In genomic region chr11:118488480-118489109, GRCh38 we compare ENCODE assay signal across 8 cellular contexts. TPM values are rescaled to one million over a fixed set of nuclear protein-coding genes. Genes with fewer than 3 reads are reported as not detected.
DNase-seq lines count a peak whose midpoint lies in the region; ATAC-seq and TF ChIP-seq lines count a peak whose summit lies in the region.

No MANE protein-coding gene starts in this region.

- no peak for ATAC-seq in HG03039 (IDR thresholded peaks at IDR 0.05; ENCODE audit: unreplicated experiment)

- H3K4me1 ChIP-seq in HEK293 (ENCODE audit: control insufficient read depth, insufficient read depth, low read length) = no peaks in the 10 kb centered on the region

- POLR2A ChIA-PET in HEK293 (lab: Yijun Ruan, JAX) = no interaction called here

- no peaks in the 10 kb centered on the region for H3K9me3 ChIP-seq in HEK293 (ENCODE audit: control insufficient read depth, insufficient read depth, low read depth, low read length)

- CTCF ChIA-PET in HEK293 (lab: Yijun Ruan, JAX) = interaction anchor here (0.5 to 1.8 kb wide), 25 partner anchors 8 to 468 kb away, joined by 3 to 12 read pairs (median 4); partner anchors contain the start of genes ATP5MG and TTC36

- no peak overlapping the region for H3K27ac ChIP-seq in HEK293 (ENCODE audit: extremely low read depth, low read depth, low read length)

- DNase-seq in AG20443 (ENCODE audit: low spot score) (peak; percentile 85), NCI-H748 treated with DMSO at 0.1 percent for 48 hours (lab: John Stamatoyannopoulos, UW) (peak; percentile 38), dermis blood vessel endothelial cell (peak; percentile 91), lung microvascular endothelial cell (ENCODE audit: low read depth in 2 of 2) (peak; percentile 85 to 89)
- DNase-seq in activated CD4-positive, alpha-beta T cell treated with anti-CD3 and anti-CD28 coated beads, Interleukin-2, amount 50 U/mL, for 4 hours = peak; percentile 77
- peak; percentile 61 for DNase-seq in stimulated activated CD8-positive, alpha-beta memory T cell treated with anti-CD3 and anti-CD28 coated beads, Interleukin-15, amount 100 ng/mL, for 24 hours (ENCODE audit: low read depth)

- H3K36me3 ChIP-seq in HEK293 (ENCODE audit: control insufficient read depth in 2 of 2, insufficient read depth in 1 of 2, low read length in 2 of 2) = peaks cover 14 to 72% of the 10 kb centered on the region in 2 experiments

- no peak for TF ChIP-seq CTCF in HEK293 (tag by site-specific recombination; IDR thresholded peaks at IDR 0.05)

- H3K4me3 ChIP-seq in HEK293 (ENCODE audit: low read depth, low read length) = no peak overlapping the region

TF ChIP-seq in HEK293, 187 proteins besides CTCF, POLR2A, EP300 and RAD21:
- TF ChIP-seq ZNF544 (tag by site-specific recombination; IDR thresholded peaks at IDR 0.05) (no peak), ZNF654 (tag by site-specific recombination; IDR thresholded peaks at IDR 0.05; ENCODE audit: low read depth) (peak; percentile 64), ZNF146 (tag by site-specific recombination; IDR thresholded peaks at IDR 0.05) (no peak), ZNF664 (tag by site-specific recombination; IDR thresholded peaks at IDR 0.05) (0 out of 2 replicates have a peak, but pooled peaks have one; percentile 1), SCRT2 (tag by site-specific recombination; IDR thresholded peaks at IDR 0.05) (no peak), ZNF791 (tag by site-specific recombination; IDR thresholded peaks at IDR 0.05) (no peak)

RNA-seq across cellular contexts. Expression of gene TTC36, which starts 38.7 kb away (rescaled TPM):
- total RNA-seq in dermis blood vessel endothelial cell (2.5 and 3.2 TPM in 2 replicates), lung microvascular endothelial cell (0.44 and 1.6 TPM in 2 replicates)

RNA-seq across cellular contexts. Expression of gene TMEM25, which starts 42.4 kb away (rescaled TPM):
- 29.6 and 36.1 TPM in 2 replicates for total RNA-seq in dermis blood vessel endothelial cell
- 13.7 and 23.4 TPM in 2 replicates for total RNA-seq in lung microvascular endothelial cell

RNA-seq across cellular contexts. Expression of gene KMT2A, which starts 52.3 kb away (rescaled TPM):
- total RNA-seq in dermis blood vessel endothelial cell = 34.4 and 49.6 TPM in 2 replicates
- total RNA-seq in lung microvascular endothelial cell = 12.4 and 14.5 TPM in 2 replicates

Comparison
In these comparisons a context has a peak if more than half of its experiments do, and no peak if none do; other contexts are left out.
1. DNase-seq: peak in every context shown above with its lines; median percentile 91 in dermis blood vessel endothelial cell; 87 in lung microvascular endothelial cell; 85 in AG20443; 77 in activated CD4-positive, alpha-beta T cell treated with anti-CD3 and anti-CD28 coated beads, Interleukin-2, amount 50 U/mL, for 4 hours; 61 in stimulated activated CD8-positive, alpha-beta memory T cell treated with anti-CD3 and anti-CD28 coated beads, Interleukin-15, amount 100 ng/mL, for 24 hours; 38 in NCI-H748 treated with DMSO at 0.1 percent for 48 hours.